20 cellular contexts compared by ENCODE assay signal in genomic region chr14:104221071-104221625, GRCh38.
"Had no signal": no experiment of that assay in that cellular context is flagged by ENCODE, and none has a peak within 500 bp of the region (broad histone marks: within the 10 kb centered on the region; RNA-seq: fewer than 3 reads in every experiment).

No MANE protein-coding gene starts in this region.

- ATAC-seq: gastrocnemius medialis; naive thymus-derived CD8-positive, alpha-beta T cell; stimulated activated effector memory CD8-positive, alpha-beta T cell treated with anti-CD3 and anti-CD28 coated beads, Interleukin-12 subunit alpha, Interleukin-12 subunit beta, amount 100 ng/mL, for 72 hours had no signal

- H3K36me3 ChIP-seq: esophagus squamous epithelium, gastrocnemius medialis, neural progenitor cell, right atrium auricular region, uterus had no signal

- H3K27ac Mint-ChIP-seq: activated naive CD4-positive, alpha-beta T cell treated with anti-CD3 and anti-CD28 coated beads for 36 hours; endodermal cell; naive thymus-derived CD8-positive, alpha-beta T cell; neural progenitor cell; progenitor cell of endocrine pancreas; stimulated activated effector memory CD8-positive, alpha-beta T cell treated with anti-CD3 and anti-CD28 coated beads, Interleukin-12 subunit alpha, Interleukin-12 subunit beta, amount 100 ng/mL, for 72 hours had no signal

- H3K9me3 Mint-ChIP-seq: activated naive CD4-positive, alpha-beta T cell treated with anti-CD3 and anti-CD28 coated beads for 36 hours; endodermal cell; neural progenitor cell; stimulated activated effector memory CD8-positive, alpha-beta T cell treated with anti-CD3 and anti-CD28 coated beads, Interleukin-12 subunit alpha, Interleukin-12 subunit beta, amount 100 ng/mL, for 72 hours had no signal

- H3K27ac ChIP-seq: esophagus squamous epithelium, gastrocnemius medialis, neural progenitor cell, right atrium auricular region, testis, uterus had no signal

- H3K4me3 Mint-ChIP-seq: activated naive CD4-positive, alpha-beta T cell treated with anti-CD3 and anti-CD28 coated beads for 36 hours; endodermal cell; naive thymus-derived CD8-positive, alpha-beta T cell; neural progenitor cell; stimulated activated effector memory CD8-positive, alpha-beta T cell treated with anti-CD3 and anti-CD28 coated beads, Interleukin-12 subunit alpha, Interleukin-12 subunit beta, amount 100 ng/mL, for 72 hours had no signal

- H3K9me3 ChIP-seq: gastrocnemius medialis, right atrium auricular region, testis, uterus had no signal

- DNase-seq: activated CD4-positive, alpha-beta T cell treated with anti-CD3 and anti-CD28 coated beads for 4 hours; activated CD4-positive, alpha-beta T cell treated with anti-CD3 and anti-CD28 coated beads, Interleukin-2, amount 50 U/mL, for 48 hours; activated naive CD4-positive, alpha-beta T cell treated with anti-CD3 and anti-CD28 coated beads for 36 hours; activated T-cell treated with anti-CD3 and anti-CD28 coated beads, Interleukin-2, amount 50 U/mL, for 48 hours; cortex of kidney; endodermal cell; esophagus squamous epithelium; gastrocnemius medialis; hippocampal formation; stimulated activated CD4-positive, alpha-beta T cell treated with anti-CD3 and anti-CD28 coated beads, Interleukin-2, amount 100 ng/mL, for 24 hours; T-helper 1 cell; testis; trophoblast cell; uterus had no signal

- H3K4me1 ChIP-seq: gastrocnemius medialis, uterus had no signal

- H3K36me3 Mint-ChIP-seq: naive thymus-derived CD8-positive, alpha-beta T cell; neural progenitor cell; stimulated activated effector memory CD8-positive, alpha-beta T cell treated with anti-CD3 and anti-CD28 coated beads, Interleukin-12 subunit alpha, Interleukin-12 subunit beta, amount 100 ng/mL, for 72 hours had no signal

- H3K4me3 ChIP-seq: esophagus squamous epithelium, gastrocnemius medialis, lung, neural progenitor cell, right atrium auricular region, testis, uterus had no signal

- H3K27me3 ChIP-seq: neural progenitor cell, right atrium auricular region, testis, uterus had no signal
